11 cellular contexts compared by ENCODE assay signal in the genomic region with DNA sequence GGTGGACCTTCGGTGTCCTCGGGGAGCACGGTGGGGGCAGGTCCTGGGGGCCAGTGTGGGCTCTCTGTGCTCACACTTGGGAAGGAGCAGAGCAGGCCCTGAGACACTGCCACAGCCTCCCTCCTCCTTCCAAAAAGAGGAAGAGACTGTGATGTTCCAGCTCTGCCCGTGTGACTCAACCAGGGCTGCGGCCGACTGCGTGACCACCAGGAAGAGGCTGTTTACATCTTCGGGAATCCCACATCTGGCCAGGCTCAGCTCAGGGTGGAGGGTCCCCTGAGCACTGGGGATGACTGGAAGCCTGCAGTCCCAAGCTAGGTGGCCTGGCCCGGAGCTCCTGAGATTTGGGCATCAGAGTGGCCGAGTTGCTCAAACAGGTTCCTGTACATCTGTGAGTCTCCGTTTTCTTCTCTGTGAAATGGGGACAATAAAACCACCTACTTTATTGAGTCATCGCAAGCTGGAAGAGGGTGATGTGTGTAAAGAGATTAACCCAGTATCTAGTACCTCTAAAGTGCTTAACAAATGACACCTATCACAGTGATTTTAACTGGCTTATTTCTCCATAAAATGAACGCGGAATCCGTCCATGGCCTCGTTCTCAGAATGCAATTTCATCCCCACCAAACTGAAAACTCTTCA.
A peak's percentile ranks its signal among the peaks of the same experiment; 100 is the strongest.
DNase-seq lines count a peak whose midpoint lies in the region; ATAC-seq and TF ChIP-seq lines count a peak whose summit lies in the region.
"Had no signal": no experiment of that assay in that cellular context is flagged by ENCODE, and none has a peak within 500 bp of the region (broad histone marks: within the 10 kb centered on the region; RNA-seq: fewer than 3 reads in every experiment).

No MANE protein-coding gene starts in this region.

- H3K4me3 ChIP-seq in muscle layer of duodenum (ENCODE audit: low read depth in 1 of 2, low read length in 2 of 2) = no peak overlapping the region
- H3K4me3 ChIP-seq: BLaER1 had no signal

- peaks cover 0 to 12% of the 10 kb centered on the region in 2 donors for H3K4me1 ChIP-seq in muscle layer of duodenum (ENCODE audit: control insufficient read depth in 1 of 2, insufficient read depth in 2 of 2, low read length in 2 of 2)
- H3K4me1 ChIP-seq: BLaER1 had no signal

- no peaks in the 10 kb centered on the region for H3K27me3 ChIP-seq in muscle layer of duodenum (ENCODE audit: low read depth, low read length)
- H3K27me3 ChIP-seq: BLaER1 had no signal

- no peak for ATAC-seq in HG03196 (IDR thresholded peaks at IDR 0.05; ENCODE audit: unreplicated experiment)

- H3K27ac ChIP-seq in muscle layer of duodenum (ENCODE audit: low read length) = peak overlapping the region; percentile 50
- H3K27ac ChIP-seq: BLaER1 had no signal

- peak; percentile 80 for DNase-seq in AG08395 (ENCODE audit: low spot score)
- DNase-seq in NOMO-1 treated with DMSO at 0.1 percent for 48 hours (lab: John Stamatoyannopoulos, UW; ENCODE audit: unreplicated experiment) = peak; percentile 76
- peak; percentile 87 for DNase-seq in fibroblast of gingiva (ENCODE audit: low read depth)
- DNase-seq in GM20000 (ENCODE audit: low spot score) = no peak
- no peak for DNase-seq in NCI-H2029 (lab: John Stamatoyannopoulos, UW)
- no peak for DNase-seq in NCI-H187 (lab: John Stamatoyannopoulos, UW)
- DNase-seq: activated T-cell treated with anti-CD3 and anti-CD28 coated beads, Interleukin-2, amount 50 U/mL, for 1 hour; endodermal cell had no signal

- no peaks in the 10 kb centered on the region for H3K36me3 ChIP-seq in muscle layer of duodenum (ENCODE audit: control insufficient read depth in 1 of 2, insufficient read depth in 2 of 2, low read length in 2 of 2)
- H3K36me3 ChIP-seq: BLaER1 had no signal

- no peak for TF ChIP-seq CTCF in GM20000 (IDR thresholded peaks at IDR 0.05; ENCODE audit: extremely low read depth, missing control alignments)

- H3K9me3 ChIP-seq in muscle layer of duodenum (ENCODE audit: control insufficient read depth in 1 of 2, low read length in 2 of 2) = no peaks in the 10 kb centered on the region
- H3K9me3 ChIP-seq: BLaER1 had no signal

Comparison
In these comparisons a context has a peak if more than half of its experiments do, and no peak if none do; other contexts are left out.
1. DNase-seq: peak in AG08395 (single experiment), NOMO-1 treated with DMSO at 0.1 percent for 48 hours (single experiment) and fibroblast of gingiva (single experiment); none in GM20000 (single experiment), NCI-H2029 (single experiment) and NCI-H187 (0 of 2).